1 cellular context compared by ENCODE assay signal in the genomic region with DNA sequence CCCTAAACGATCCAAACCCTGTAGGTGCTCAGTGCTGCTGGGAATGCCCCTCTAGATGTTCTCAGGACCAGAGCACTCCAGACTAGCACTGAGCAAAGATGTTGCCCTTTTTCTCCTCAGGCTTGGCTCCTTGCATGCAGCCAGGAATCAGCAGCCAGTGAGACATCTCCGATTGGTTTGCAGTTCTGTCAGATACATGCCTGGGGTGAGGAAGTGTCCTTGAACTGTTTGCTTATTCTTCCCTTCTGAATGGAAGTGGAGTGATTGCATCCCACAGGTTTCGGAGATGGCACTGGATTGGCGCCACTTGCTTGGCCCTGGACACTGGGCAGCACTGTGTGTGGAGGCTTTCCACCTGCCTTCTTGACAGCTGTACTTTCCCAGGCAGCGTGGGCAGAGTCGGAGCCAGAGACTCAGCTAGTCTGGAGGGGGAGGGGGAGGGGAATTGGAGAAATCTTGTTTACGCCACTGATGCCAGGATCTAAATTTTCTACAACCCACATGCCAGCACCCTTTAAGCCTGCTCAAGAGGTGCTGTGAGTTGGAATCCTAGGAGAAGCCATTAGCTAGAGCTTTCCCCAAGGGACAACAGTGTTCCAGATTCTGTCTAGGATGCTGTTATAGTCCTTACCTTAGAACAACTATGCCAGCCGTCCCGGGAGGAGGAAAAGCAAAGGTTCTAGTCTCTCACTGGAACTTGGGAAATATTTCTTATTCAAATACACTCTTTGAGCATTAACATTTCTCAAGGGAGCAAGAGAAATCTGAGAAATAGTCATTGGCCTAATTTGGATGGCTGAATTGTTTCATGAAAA.
TF ChIP-seq lines count a peak whose summit lies in the region.

No MANE protein-coding gene starts in this region.

TF ChIP-seq in GM23338, 12 proteins besides CTCF, POLR2A, EP300 and RAD21 (continued from another document):
- TF ChIP-seq, protein P1, sequence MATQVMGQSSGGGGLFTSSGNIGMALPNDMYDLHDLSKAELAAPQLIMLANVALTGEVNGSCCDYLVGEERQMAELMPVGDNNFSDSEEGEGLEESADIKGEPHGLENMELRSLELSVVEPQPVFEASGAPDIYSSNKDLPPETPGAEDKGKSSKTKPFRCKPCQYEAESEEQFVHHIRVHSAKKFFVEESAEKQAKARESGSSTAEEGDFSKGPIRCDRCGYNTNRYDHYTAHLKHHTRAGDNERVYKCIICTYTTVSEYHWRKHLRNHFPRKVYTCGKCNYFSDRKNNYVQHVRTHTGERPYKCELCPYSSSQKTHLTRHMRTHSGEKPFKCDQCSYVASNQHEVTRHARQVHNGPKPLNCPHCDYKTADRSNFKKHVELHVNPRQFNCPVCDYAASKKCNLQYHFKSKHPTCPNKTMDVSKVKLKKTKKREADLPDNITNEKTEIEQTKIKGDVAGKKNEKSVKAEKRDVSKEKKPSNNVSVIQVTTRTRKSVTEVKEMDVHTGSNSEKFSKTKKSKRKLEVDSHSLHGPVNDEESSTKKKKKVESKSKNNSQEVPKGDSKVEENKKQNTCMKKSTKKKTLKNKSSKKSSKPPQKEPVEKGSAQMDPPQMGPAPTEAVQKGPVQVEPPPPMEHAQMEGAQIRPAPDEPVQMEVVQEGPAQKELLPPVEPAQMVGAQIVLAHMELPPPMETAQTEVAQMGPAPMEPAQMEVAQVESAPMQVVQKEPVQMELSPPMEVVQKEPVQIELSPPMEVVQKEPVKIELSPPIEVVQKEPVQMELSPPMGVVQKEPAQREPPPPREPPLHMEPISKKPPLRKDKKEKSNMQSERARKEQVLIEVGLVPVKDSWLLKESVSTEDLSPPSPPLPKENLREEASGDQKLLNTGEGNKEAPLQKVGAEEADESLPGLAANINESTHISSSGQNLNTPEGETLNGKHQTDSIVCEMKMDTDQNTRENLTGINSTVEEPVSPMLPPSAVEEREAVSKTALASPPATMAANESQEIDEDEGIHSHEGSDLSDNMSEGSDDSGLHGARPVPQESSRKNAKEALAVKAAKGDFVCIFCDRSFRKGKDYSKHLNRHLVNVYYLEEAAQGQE (IDR thresholded peaks at IDR 0.05; ENCODE audit: unreplicated experiment) = no peak
- TF ChIP-seq, protein P2, sequence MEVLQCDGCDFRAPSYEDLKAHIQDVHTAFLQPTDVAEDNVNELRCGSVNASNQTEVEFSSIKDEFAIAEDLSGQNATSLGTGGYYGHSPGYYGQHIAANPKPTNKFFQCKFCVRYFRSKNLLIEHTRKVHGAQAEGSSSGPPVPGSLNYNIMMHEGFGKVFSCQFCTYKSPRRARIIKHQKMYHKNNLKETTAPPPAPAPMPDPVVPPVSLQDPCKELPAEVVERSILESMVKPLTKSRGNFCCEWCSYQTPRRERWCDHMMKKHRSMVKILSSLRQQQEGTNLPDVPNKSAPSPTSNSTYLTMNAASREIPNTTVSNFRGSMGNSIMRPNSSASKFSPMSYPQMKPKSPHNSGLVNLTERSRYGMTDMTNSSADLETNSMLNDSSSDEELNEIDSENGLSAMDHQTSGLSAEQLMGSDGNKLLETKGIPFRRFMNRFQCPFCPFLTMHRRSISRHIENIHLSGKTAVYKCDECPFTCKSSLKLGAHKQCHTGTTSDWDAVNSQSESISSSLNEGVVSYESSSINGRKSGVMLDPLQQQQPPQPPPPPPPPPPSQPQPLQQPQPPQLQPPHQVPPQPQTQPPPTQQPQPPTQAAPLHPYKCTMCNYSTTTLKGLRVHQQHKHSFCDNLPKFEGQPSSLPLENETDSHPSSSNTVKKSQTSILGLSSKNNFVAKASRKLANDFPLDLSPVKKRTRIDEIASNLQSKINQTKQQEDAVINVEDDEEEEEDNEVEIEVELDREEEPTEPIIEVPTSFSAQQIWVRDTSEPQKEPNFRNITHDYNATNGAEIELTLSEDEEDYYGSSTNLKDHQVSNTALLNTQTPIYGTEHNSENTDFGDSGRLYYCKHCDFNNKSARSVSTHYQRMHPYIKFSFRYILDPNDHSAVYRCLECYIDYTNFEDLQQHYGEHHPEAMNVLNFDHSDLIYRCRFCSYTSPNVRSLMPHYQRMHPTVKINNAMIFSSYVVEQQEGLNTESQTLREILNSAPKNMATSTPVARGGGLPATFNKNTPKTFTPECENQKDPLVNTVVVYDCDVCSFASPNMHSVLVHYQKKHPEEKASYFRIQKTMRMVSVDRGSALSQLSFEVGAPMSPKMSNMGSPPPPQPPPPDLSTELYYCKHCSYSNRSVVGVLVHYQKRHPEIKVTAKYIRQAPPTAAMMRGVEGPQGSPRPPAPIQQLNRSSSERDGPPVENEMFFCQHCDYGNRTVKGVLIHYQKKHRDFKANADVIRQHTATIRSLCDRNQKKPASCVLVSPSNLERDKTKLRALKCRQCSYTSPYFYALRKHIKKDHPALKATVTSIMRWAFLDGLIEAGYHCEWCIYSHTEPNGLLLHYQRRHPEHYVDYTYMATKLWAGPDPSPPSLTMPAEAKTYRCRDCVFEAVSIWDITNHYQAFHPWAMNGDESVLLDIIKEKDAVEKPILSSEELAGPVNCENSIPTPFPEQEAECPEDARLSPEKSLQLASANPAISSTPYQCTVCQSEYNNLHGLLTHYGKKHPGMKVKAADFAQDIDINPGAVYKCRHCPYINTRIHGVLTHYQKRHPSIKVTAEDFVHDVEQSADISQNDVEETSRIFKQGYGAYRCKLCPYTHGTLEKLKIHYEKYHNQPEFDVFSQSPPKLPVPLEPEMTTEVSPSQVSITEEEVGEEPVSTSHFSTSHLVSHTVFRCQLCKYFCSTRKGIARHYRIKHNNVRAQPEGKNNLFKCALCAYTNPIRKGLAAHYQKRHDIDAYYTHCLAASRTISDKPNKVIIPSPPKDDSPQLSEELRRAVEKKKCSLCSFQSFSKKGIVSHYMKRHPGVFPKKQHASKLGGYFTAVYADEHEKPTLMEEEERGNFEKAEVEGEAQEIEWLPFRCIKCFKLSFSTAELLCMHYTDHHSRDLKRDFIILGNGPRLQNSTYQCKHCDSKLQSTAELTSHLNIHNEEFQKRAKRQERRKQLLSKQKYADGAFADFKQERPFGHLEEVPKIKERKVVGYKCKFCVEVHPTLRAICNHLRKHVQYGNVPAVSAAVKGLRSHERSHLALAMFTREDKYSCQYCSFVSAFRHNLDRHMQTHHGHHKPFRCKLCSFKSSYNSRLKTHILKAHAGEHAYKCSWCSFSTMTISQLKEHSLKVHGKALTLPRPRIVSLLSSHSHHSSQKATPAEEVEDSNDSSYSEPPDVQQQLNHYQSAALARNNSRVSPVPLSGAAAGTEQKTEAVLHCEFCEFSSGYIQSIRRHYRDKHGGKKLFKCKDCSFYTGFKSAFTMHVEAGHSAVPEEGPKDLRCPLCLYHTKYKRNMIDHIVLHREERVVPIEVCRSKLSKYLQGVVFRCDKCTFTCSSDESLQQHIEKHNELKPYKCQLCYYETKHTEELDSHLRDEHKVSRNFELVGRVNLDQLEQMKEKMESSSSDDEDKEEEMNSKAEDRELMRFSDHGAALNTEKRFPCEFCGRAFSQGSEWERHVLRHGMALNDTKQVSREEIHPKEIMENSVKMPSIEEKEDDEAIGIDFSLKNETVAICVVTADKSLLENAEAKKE (CRISPR knock-in tag; IDR thresholded peaks at IDR 0.05) = no peak
- TF ChIP-seq JUNB (IDR thresholded peaks at IDR 0.05; ENCODE audit: unreplicated experiment) (no peak), EZH2 (IDR thresholded peaks at IDR 0.05; ENCODE audit: low read depth, unreplicated experiment) (no peak), EZH2phosphoT487 (IDR thresholded peaks at IDR 0.05; ENCODE audit: unreplicated experiment) (no peak), ZNF114 (CRISPR knock-in tag; IDR thresholded peaks at IDR 0.05) (no peak)
